19 cellular contexts compared by ENCODE assay signal in genomic region chr22:24512043-24512442, GRCh38. TPM values are rescaled to one million over a fixed set of nuclear protein-coding genes. Genes with fewer than 3 reads are reported as not detected.
A peak's percentile ranks its signal among the peaks of the same experiment; 100 is the strongest.
DNase-seq lines count a peak whose midpoint lies in the region; ATAC-seq, FAIRE-seq and TF ChIP-seq lines count a peak whose summit lies in the region.
"Had no signal": no experiment of that assay in that cellular context is flagged by ENCODE, and none has a peak within 500 bp of the region (broad histone marks: within the 10 kb centered on the region; RNA-seq: fewer than 3 reads in every experiment).

No MANE protein-coding gene starts in this region.

- H3K36me3 Mint-ChIP-seq in stimulated activated naive B cell treated with anti-CD40 and anti-IgM and Interleukin-4, amounts not matched to agents 10 μg/mL and 1 μg/mL and 100 μg/mL, for 72 hours: no peaks in the 10 kb centered on the region
- no peaks in the 10 kb centered on the region for H3K36me3 Mint-ChIP-seq in HFFc6 (ENCODE audit: low read depth)
- no peaks in the 10 kb centered on the region for H3K36me3 Mint-ChIP-seq in activated CD4-positive, alpha-beta memory T cell treated with anti-CD3 and anti-CD28 coated beads for 36 hours

- H3K27me3 Mint-ChIP-seq in stimulated activated naive B cell treated with anti-CD40 and anti-IgM and Interleukin-4, amounts not matched to agents 10 μg/mL and 1 μg/mL and 100 μg/mL, for 72 hours: no peaks in the 10 kb centered on the region
- peaks cover 12% of the 10 kb centered on the region for H3K27me3 Mint-ChIP-seq in HFFc6 (ENCODE audit: insufficient read depth)
- no peaks in the 10 kb centered on the region for H3K27me3 Mint-ChIP-seq in activated CD4-positive, alpha-beta memory T cell treated with anti-CD3 and anti-CD28 coated beads for 36 hours

- H3K9me3 ChIP-seq in left ventricle myocardium inferior (replicated peaks) (no peaks in the 10 kb centered on the region), kidney (ENCODE audit: control insufficient read depth in 1 of 2, low read length in 2 of 2) (no peaks in the 10 kb centered on the region)
- H3K9me3 ChIP-seq: A549, esophagus muscularis mucosa, heart right ventricle had no signal

- FAIRE-seq in kidney (lab: Jason Lieb, UNC): no peak
- FAIRE-seq: A549, RCC 7860, small intestine had no signal

- ATAC-seq in Right ventricle myocardium superior (ENCODE audit: poor library complexity): no peak
- ATAC-seq in stimulated activated naive B cell treated with anti-CD40 and anti-IgM and Interleukin-4, amounts not matched to agents 10 μg/mL and 1 μg/mL and 100 μg/mL, for 72 hours (replicated peaks): peak; percentile 61 to 63
- ATAC-seq: A549 had no signal

- H3K4me1 ChIP-seq in left ventricle myocardium inferior (peaks cover 29% of the 10 kb centered on the region), kidney (ENCODE audit: control insufficient read depth in 1 of 2, insufficient read depth in 1 of 2, low read depth in 1 of 2, low read length in 2 of 2) (peaks cover 16 to 20% of the 10 kb centered on the region in 2 donors)

- peak overlapping the region; percentile 15 for H3K27ac ChIP-seq in left ventricle myocardium inferior (replicated peaks)
- no peak overlapping the region for H3K27ac ChIP-seq in kidney (ENCODE audit: low read depth in 2 of 2, low read length in 2 of 2)
- H3K27ac ChIP-seq: A549, esophagus muscularis mucosa had no signal

- intact Hi-C loops in left ventricle myocardium inferior (cut with micrococcal nuclease): no loop called here
- intact Hi-C loops in Right ventricle myocardium superior (cut with DNase I): loop anchor here (10.0 kb wide), 1 partner anchor 187 kb away; no protein-coding TSS in a partner anchor
- intact Hi-C loops in kidney (cut with DNase I): no loop called here
- intact Hi-C loops in activated CD4-positive, alpha-beta memory T cell treated with anti-CD3 and anti-CD28 coated beads for 36 hours (cut with micrococcal nuclease): no loop called here

- no peak for DNase-seq in left ventricle myocardium inferior
- no peak for DNase-seq in Right ventricle myocardium superior
- DNase-seq in OCI-M1 (lab: John Stamatoyannopoulos, UW): peak; percentile 89
- DNase-seq in kidney: peak; percentile 32
- no peak for DNase-seq in stimulated activated naive B cell treated with anti-CD40 and anti-IgM and Interleukin-4, amounts not matched to agents 10 μg/mL and 1 μg/mL and 100 μg/mL, for 72 hours
- DNase-seq in T-helper 2 cell: no peak
- no peak for DNase-seq in HFFc6
- no peak for DNase-seq in activated CD4-positive, alpha-beta memory T cell treated with anti-CD3 and anti-CD28 coated beads for 36 hours
- DNase-seq: activated gamma-delta T cell, Calu3, cortex of kidney, heart right ventricle, NCI-H345, nephron progenitor cell, small intestine, T1000 had no signal

- H3K27me3 ChIP-seq in left ventricle myocardium inferior (ENCODE audit: low read depth): no peaks in the 10 kb centered on the region
- H3K27me3 ChIP-seq: heart right ventricle had no signal

- no peak overlapping the region for H3K4me3 ChIP-seq in left ventricle myocardium inferior
- no peak overlapping the region for H3K4me3 ChIP-seq in kidney (ENCODE audit: low read length in 2 of 2)
- H3K4me3 ChIP-seq: A549, esophagus muscularis mucosa, heart right ventricle had no signal

- H3K27ac Mint-ChIP-seq in stimulated activated naive B cell treated with anti-CD40 and anti-IgM and Interleukin-4, amounts not matched to agents 10 μg/mL and 1 μg/mL and 100 μg/mL, for 72 hours: peak overlapping the region; percentile 59
- H3K27ac Mint-ChIP-seq in HFFc6: no peak overlapping the region
- H3K27ac Mint-ChIP-seq in activated CD4-positive, alpha-beta memory T cell treated with anti-CD3 and anti-CD28 coated beads for 36 hours: no peak overlapping the region
- H3K27ac Mint-ChIP-seq: nephron progenitor cell had no signal

- POLR2A ChIA-PET in activated CD4-positive, alpha-beta memory T cell treated with anti-CD3 and anti-CD28 coated beads for 36 hours (lab: Charles Lee): interaction anchor here (0.7 kb wide), 1 partner anchor 113 kb away, joined by 4 read pairs; no protein-coding TSS in a partner anchor

- TF ChIP-seq CTCF in left ventricle myocardium inferior (IDR thresholded peaks at IDR 0.05; ENCODE audit: borderline replicate concordance) (no peak), kidney (IDR thresholded peaks at IDR 0.05; ENCODE audit: borderline replicate concordance, extremely low read depth, insufficient read depth) (no peak), HFFc6 (IDR thresholded peaks at IDR 0.05) (no peak)

- H3K9ac ChIP-seq in kidney (ENCODE audit: low read length in 2 of 2): no peak overlapping the region

- no peaks in the 10 kb centered on the region for H3K36me3 ChIP-seq in left ventricle myocardium inferior
- peaks cover 2 to 20% of the 10 kb centered on the region in 2 donors for H3K36me3 ChIP-seq in kidney (ENCODE audit: control insufficient read depth in 1 of 2, insufficient read depth in 2 of 2, low read length in 2 of 2)
- H3K36me3 ChIP-seq: esophagus muscularis mucosa, heart right ventricle had no signal

- CTCF ChIA-PET in activated CD4-positive, alpha-beta memory T cell treated with anti-CD3 and anti-CD28 coated beads for 36 hours (lab: Charles Lee): interaction anchor here (0.6 to 1.5 kb wide), 2 partner anchors 10 to 94 kb away, joined by 4 to 8 read pairs; no protein-coding TSS in a partner anchor

- H3K4me1 Mint-ChIP-seq in stimulated activated naive B cell treated with anti-CD40 and anti-IgM and Interleukin-4, amounts not matched to agents 10 μg/mL and 1 μg/mL and 100 μg/mL, for 72 hours: peaks cover 41 to 74% of the 10 kb centered on the region in 2 donors
- peaks cover 40% of the 10 kb centered on the region for H3K4me1 Mint-ChIP-seq in HFFc6 (ENCODE audit: low read depth)
- peaks cover 7% of the 10 kb centered on the region for H3K4me1 Mint-ChIP-seq in activated CD4-positive, alpha-beta memory T cell treated with anti-CD3 and anti-CD28 coated beads for 36 hours (ENCODE audit: low read depth)

- peak overlapping the region; percentile 29 to 49 for H3K4me3 Mint-ChIP-seq in stimulated activated naive B cell treated with anti-CD40 and anti-IgM and Interleukin-4, amounts not matched to agents 10 μg/mL and 1 μg/mL and 100 μg/mL, for 72 hours
- no peak overlapping the region for H3K4me3 Mint-ChIP-seq in HFFc6
- H3K4me3 Mint-ChIP-seq in activated CD4-positive, alpha-beta memory T cell treated with anti-CD3 and anti-CD28 coated beads for 36 hours: no peak overlapping the region
- H3K4me3 Mint-ChIP-seq: nephron progenitor cell had no signal

- no peaks in the 10 kb centered on the region for H3K9me3 Mint-ChIP-seq in stimulated activated naive B cell treated with anti-CD40 and anti-IgM and Interleukin-4, amounts not matched to agents 10 μg/mL and 1 μg/mL and 100 μg/mL, for 72 hours
- no peaks in the 10 kb centered on the region for H3K9me3 Mint-ChIP-seq in HFFc6
- H3K9me3 Mint-ChIP-seq in activated CD4-positive, alpha-beta memory T cell treated with anti-CD3 and anti-CD28 coated beads for 36 hours: no peaks in the 10 kb centered on the region
- H3K9me3 Mint-ChIP-seq: nephron progenitor cell had no signal

RNA-seq across cellular contexts. Expression of gene UPB1, which starts 16.9 kb away (rescaled TPM):
- 1.1 TPM for total RNA-seq in left ventricle myocardium inferior
- 1.7 TPM for total RNA-seq in Right ventricle myocardium superior
- total RNA-seq in kidney: 1.0 TPM
- 64.6 TPM for polyA plus RNA-seq in kidney (ENCODE audit: insufficient read depth, low read depth, low replicate concordance)
- under 1 TPM in 4 of 6 experiments, not detected in 2; 0.07 to 0.14 (median 0.12) TPM for total RNA-seq in HFFc6 (2021; fragmentation: NEBNext Ultra II Directional; extraction: Animal tissue kit (Norgen Biotek cat#: 25700))
- under 1 TPM; 0.19 to 0.31 TPM for total RNA-seq in activated CD4-positive, alpha-beta memory T cell treated with anti-CD3 and anti-CD28 coated beads for 36 hours

RNA-seq across cellular contexts. Expression of gene GUCD1, which starts 42.9 kb away (rescaled TPM):
- total RNA-seq in left ventricle myocardium inferior (203 TPM), Right ventricle myocardium superior (291 TPM), kidney (150 TPM)
- 111 TPM for polyA plus RNA-seq in kidney (ENCODE audit: insufficient read depth, low read depth, low replicate concordance)
- total RNA-seq in HFFc6 (2021; fragmentation: NEBNext Ultra II Directional; extraction: Animal tissue kit (Norgen Biotek cat#: 25700)): 10 to 100 TPM; 82.4 to 99.5 (median 89.0) TPM
- total RNA-seq in activated CD4-positive, alpha-beta memory T cell treated with anti-CD3 and anti-CD28 coated beads for 36 hours: 10 to 100 TPM; 94.2 to 99.5 TPM

RNA-seq across cellular contexts. Expression of gene SNRPD3, which starts 43.8 kb away (rescaled TPM):
- 69.9 TPM for total RNA-seq in left ventricle myocardium inferior
- 63.1 TPM for total RNA-seq in Right ventricle myocardium superior
- 73.7 TPM for total RNA-seq in kidney
- 136 TPM for polyA plus RNA-seq in kidney (ENCODE audit: insufficient read depth, low read depth, low replicate concordance)
- total RNA-seq in HFFc6 (2021; fragmentation: NEBNext Ultra II Directional; extraction: Animal tissue kit (Norgen Biotek cat#: 25700)): 100 to 1,000 TPM in 5 of 6 experiments, 10 to 100 TPM in 1; 98.9 to 108 (median 104) TPM
- 100 to 1,000 TPM; 131 TPM for total RNA-seq in activated CD4-positive, alpha-beta memory T cell treated with anti-CD3 and anti-CD28 coated beads for 36 hours

Comparison
In these comparisons a context has a peak if more than half of its experiments do, and no peak if none do; other contexts are left out.
1. DNase-seq: peak in OCI-M1 (single experiment) and kidney (single experiment); none in left ventricle myocardium inferior (single experiment), Right ventricle myocardium superior (single experiment), stimulated activated naive B cell treated with anti-CD40 and anti-IgM and Interleukin-4, amounts not matched to agents 10 μg/mL and 1 μg/mL and 100 μg/mL, for 72 hours (single experiment), T-helper 2 cell (0 of 5), HFFc6 (single experiment) and activated CD4-positive, alpha-beta memory T cell treated with anti-CD3 and anti-CD28 coated beads for 36 hours (single experiment).
2. H3K4me3 Mint-ChIP-seq: peak in stimulated activated naive B cell treated with anti-CD40 and anti-IgM and Interleukin-4, amounts not matched to agents 10 μg/mL and 1 μg/mL and 100 μg/mL, for 72 hours (2 of 2); none in HFFc6 (single experiment) and activated CD4-positive, alpha-beta memory T cell treated with anti-CD3 and anti-CD28 coated beads for 36 hours (single experiment).